ENCODE assay signal across 8 cellular contexts in genomic region chr2:170930132-170931109, GRCh38. TPM values are rescaled to one million over a fixed set of nuclear protein-coding genes. Genes with fewer than 3 reads are reported as not detected.
DNase-seq lines count a peak whose midpoint lies in the region; ATAC-seq, FAIRE-seq and TF ChIP-seq lines count a peak whose summit lies in the region.

No MANE protein-coding gene starts in this region.

- no peak for TF ChIP-seq CTCF in BE2C (IDR thresholded peaks at IDR 0.05; ENCODE audit: low read depth, low read length)
- no peak for TF ChIP-seq CTCF in right atrium auricular region (IDR thresholded peaks at IDR 0.05)

- H3K9ac ChIP-seq in skeletal muscle satellite cell (ENCODE audit: low read depth, low read length) = peak overlapping the region; percentile 99

- H3K9me3 ChIP-seq in BE2C (no peaks in the 10 kb centered on the region), right atrium auricular region (no peaks in the 10 kb centered on the region), skeletal muscle satellite cell (replicated peaks; ENCODE audit: low read length) (no peaks in the 10 kb centered on the region)

- peak; percentile 33 for ATAC-seq in GM18909 (IDR thresholded peaks at IDR 0.05; ENCODE audit: poor library complexity, unreplicated experiment)

- H3K4me3 ChIP-seq in BE2C (ENCODE audit: low read depth, low read length) = peak overlapping the region; percentile 87
- peak overlapping the region; percentile 86 to 99 for H3K4me3 ChIP-seq in right atrium auricular region
- H3K4me3 ChIP-seq in skeletal muscle satellite cell (ENCODE audit: low read length) = peak overlapping the region; percentile 97

- peaks cover 4% of the 10 kb centered on the region; the same call in 1 of the 2 replicates for H3K36me3 ChIP-seq in BE2C
- no peaks in the 10 kb centered on the region for H3K36me3 ChIP-seq in right atrium auricular region
- no peaks in the 10 kb centered on the region for H3K36me3 ChIP-seq in skeletal muscle satellite cell (ENCODE audit: insufficient read depth, low read length)

- DNase-seq in BE2C = no peak
- peak; percentile 51 for DNase-seq in HTR-8/SVneo (ENCODE audit: insufficient read length, low spot score)
- DNase-seq in RPMI7951 (ENCODE audit: low read depth) = peak; percentile 38
- peak in 3 of 4 experiments; percentile 7 to 45 (median 30) for DNase-seq in activated naive CD4-positive, alpha-beta T cell (lab: John Stamatoyannopoulos, UW)
- no peak for DNase-seq in right atrium auricular region (ENCODE audit: low spot score)
- no peak for DNase-seq in DMS153 (lab: John Stamatoyannopoulos, UW)

- H3K4me1 ChIP-seq in BE2C = no peaks in the 10 kb centered on the region
- peaks cover 0 to 45% of the 10 kb centered on the region in 2 donors for H3K4me1 ChIP-seq in right atrium auricular region
- peaks cover 17% of the 10 kb centered on the region for H3K4me1 ChIP-seq in skeletal muscle satellite cell (ENCODE audit: control insufficient read depth, insufficient read depth, low read length)

- FAIRE-seq in HTR-8/SVneo (lab: Jason Lieb, UNC) = no peak

- H3K4me2 ChIP-seq in skeletal muscle satellite cell (ENCODE audit: low read length) = peak overlapping the region; percentile 89

- peak overlapping the region; percentile 93 to 99 for H3K27ac ChIP-seq in right atrium auricular region

- H3K27me3 ChIP-seq in BE2C (no peaks in the 10 kb centered on the region), right atrium auricular region (no peaks in the 10 kb centered on the region), skeletal muscle satellite cell (ENCODE audit: control insufficient read depth, insufficient read depth, low read length) (no peaks in the 10 kb centered on the region)

RNA-seq across cellular contexts. Expression of gene GORASP2, which starts 1.4 kb away (rescaled TPM):
- polyA plus RNA-seq in BE2C (2012; ENCODE audit: insufficient read depth, insufficient read length, low read depth) = 49.7 TPM
- total RNA-seq in RPMI7951 (2014; rRNA removed; shearing (Covaris generic)) = 41.4 and 49.5 TPM in 2 replicates
- total RNA-seq in right atrium auricular region = 10 to 100 TPM; 58.4 to 69.0 TPM
- 38.7 and 41.8 TPM in 2 replicates for total RNA-seq in skeletal muscle satellite cell (2012; rRNA removed)

Comparison
In these comparisons a context has a peak if more than half of its experiments do, and no peak if none do; other contexts are left out.
1. DNase-seq: peak in HTR-8/SVneo (single experiment), RPMI7951 (single experiment) and activated naive CD4-positive, alpha-beta T cell (3 of 4); none in BE2C (single experiment), right atrium auricular region (single experiment) and DMS153 (single experiment).
2. Peak in every context shown above with its lines, with median percentiles within 50 percentile points of each other: H3K4me3 ChIP-seq.